In the genomic region with DNA sequence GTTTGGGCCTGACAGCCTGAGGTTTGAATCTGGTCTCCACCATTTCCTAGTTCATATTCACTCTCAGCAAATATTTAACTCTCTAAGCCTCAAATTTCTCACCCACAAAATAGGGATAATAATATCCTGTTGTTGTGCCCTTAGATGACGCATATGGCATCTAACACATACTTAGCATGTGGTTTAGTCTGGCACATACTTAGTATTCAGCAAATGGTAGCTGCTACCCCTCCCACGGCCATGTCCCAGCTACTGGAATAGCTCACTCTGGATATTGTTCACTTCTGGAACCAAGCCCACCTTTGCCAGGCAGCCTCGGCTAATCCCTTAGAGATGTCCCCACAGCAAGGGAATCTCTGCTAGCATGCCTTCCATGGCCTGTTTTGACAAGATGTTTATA, we compare ENCODE assay signal across 19 cellular contexts. TPM values are rescaled to one million over a fixed set of nuclear protein-coding genes. Genes with fewer than 3 reads are reported as not detected.
DNase-seq lines count a peak whose midpoint lies in the region; ATAC-seq and TF ChIP-seq lines count a peak whose summit lies in the region.
"Had no signal": no experiment of that assay in that cellular context is flagged by ENCODE, and none has a peak within 500 bp of the region (broad histone marks: within the 10 kb centered on the region; RNA-seq: fewer than 3 reads in every experiment).

No MANE protein-coding gene starts in this region.

- no peak overlapping the region for H3K4me3 ChIP-seq in psoas muscle
- H3K4me3 ChIP-seq: tibial nerve had no signal

- H3K9me3 Mint-ChIP-seq in stimulated activated naive B cell treated with anti-CD40 and anti-IgM and Interleukin-4, amounts not matched to agents 10 μg/mL and 1 μg/mL and 100 μg/mL, for 72 hours, result peaks cover 0 to 2% of the 10 kb centered on the region in 2 donors
- H3K9me3 Mint-ChIP-seq: activated T-cell treated with anti-CD3 and anti-CD28 coated beads, Interleukin-2, amount 50 U/mL, for 4 hours had no signal

- no peaks in the 10 kb centered on the region for H3K4me1 ChIP-seq in psoas muscle
- H3K4me1 ChIP-seq: parathyroid adenoma had no signal

- peak; percentile 17 for DNase-seq in DMS 273 treated with DMSO at 0.1 percent for 48 hours (lab: John Stamatoyannopoulos, UW)
- peak; percentile 19 to 74 for DNase-seq in NCI-H446 (lab: John Stamatoyannopoulos, UW)
- DNase-seq in fibroblast of peridontal ligament (ENCODE audit: extremely low read depth), result peak; percentile 8
- DNase-seq in psoas muscle, result no peak
- no peak for DNase-seq in stimulated activated naive B cell treated with anti-CD40 and anti-IgM and Interleukin-4, amounts not matched to agents 10 μg/mL and 1 μg/mL and 100 μg/mL, for 72 hours
- no peak for DNase-seq in cerebellum (ENCODE audit: low spot score)
- DNase-seq: activated CD4-positive, alpha-beta T cell treated with anti-CD3 and anti-CD28 coated beads, Interleukin-2, amount 50 U/mL, for 4 hours; activated T-cell treated with anti-CD3 and anti-CD28 coated beads, Interleukin-2, amount 50 U/mL, for 4 hours; DMS79; H7; Karpas-422; left cardiac atrium; NCI-H1417 treated with DMSO at 0.1 percent for 48 hours; NCI-H510A had no signal

- no peak overlapping the region for H3K27ac ChIP-seq in psoas muscle
- H3K27ac ChIP-seq: C4-2B, parathyroid adenoma had no signal

- TF ChIP-seq CTCF in psoas muscle (IDR thresholded peaks at IDR 0.05), result no peak

- H3K27me3 ChIP-seq in psoas muscle (ENCODE audit: insufficient read depth in 3 of 3, low read length in 2 of 3), result peaks cover 0 to 2% (median 0%) of the 10 kb centered on the region in 3 donors
- H3K27me3 ChIP-seq: tibial nerve had no signal

- intact Hi-C loops in psoas muscle (cut with DNase I), result no loop called here

- H3K4me3 Mint-ChIP-seq in stimulated activated naive B cell treated with anti-CD40 and anti-IgM and Interleukin-4, amounts not matched to agents 10 μg/mL and 1 μg/mL and 100 μg/mL, for 72 hours, result no peak overlapping the region
- H3K4me3 Mint-ChIP-seq: activated naive CD8-positive, alpha-beta T cell; activated T-cell treated with anti-CD3 and anti-CD28 coated beads, Interleukin-2, amount 50 U/mL, for 4 hours had no signal

- WGBS in psoas muscle, 3 donors, result 27 to 46% (median 37%) methylated on average over 3 of the region's 3 CpGs

- no peaks in the 10 kb centered on the region for H3K9me3 ChIP-seq in psoas muscle
- H3K9me3 ChIP-seq: tibial nerve had no signal

- no peaks in the 10 kb centered on the region for H3K27me3 Mint-ChIP-seq in stimulated activated naive B cell treated with anti-CD40 and anti-IgM and Interleukin-4, amounts not matched to agents 10 μg/mL and 1 μg/mL and 100 μg/mL, for 72 hours
- H3K27me3 Mint-ChIP-seq: activated naive CD8-positive, alpha-beta T cell had no signal

- H3K36me3 Mint-ChIP-seq in stimulated activated naive B cell treated with anti-CD40 and anti-IgM and Interleukin-4, amounts not matched to agents 10 μg/mL and 1 μg/mL and 100 μg/mL, for 72 hours, result peaks cover 3 to 21% of the 10 kb centered on the region in 2 donors

- H3K4me1 Mint-ChIP-seq in stimulated activated naive B cell treated with anti-CD40 and anti-IgM and Interleukin-4, amounts not matched to agents 10 μg/mL and 1 μg/mL and 100 μg/mL, for 72 hours, result peaks cover 3 to 7% of the 10 kb centered on the region in 2 donors

- no peaks in the 10 kb centered on the region for H3K36me3 ChIP-seq in psoas muscle (ENCODE audit: insufficient read depth in 1 of 2, low read depth in 1 of 2)
- H3K36me3 ChIP-seq: tibial nerve had no signal

- ATAC-seq in psoas muscle (peak in 3 of 4 donors; percentile 66 to 96 (median 80)), GM21619 (IDR thresholded peaks at IDR 0.05; ENCODE audit: unreplicated experiment) (no peak)
- ATAC-seq in stimulated activated naive B cell treated with anti-CD40 and anti-IgM and Interleukin-4, amounts not matched to agents 10 μg/mL and 1 μg/mL and 100 μg/mL, for 72 hours (replicated peaks), result no peak
- ATAC-seq: activated T-cell treated with anti-CD3 and anti-CD28 coated beads, Interleukin-2, amount 50 U/mL, for 4 hours had no signal

- H3K27ac Mint-ChIP-seq in stimulated activated naive B cell treated with anti-CD40 and anti-IgM and Interleukin-4, amounts not matched to agents 10 μg/mL and 1 μg/mL and 100 μg/mL, for 72 hours, result no peak overlapping the region
- H3K27ac Mint-ChIP-seq: activated naive CD8-positive, alpha-beta T cell had no signal

RNA-seq across cellular contexts. Expression of a gene that starts 53.3 kb away (rescaled TPM):
- 1 to 10 TPM; 2.8 to 9.8 (median 4.5) TPM for total RNA-seq in psoas muscle
- 1 to 10 TPM in 1 of 3 donors, under 1 TPM in 2; 0.55 to 2.1 (median 0.99) TPM for polyA plus RNA-seq in psoas muscle
- total RNA-seq in cerebellum, result 124 TPM

Comparison
In these comparisons a context has a peak if more than half of its experiments do, and no peak if none do; other contexts are left out.
1. DNase-seq: peak in DMS 273 treated with DMSO at 0.1 percent for 48 hours (single experiment), NCI-H446 (2 of 2) and fibroblast of peridontal ligament (single experiment); none in psoas muscle (0 of 2), stimulated activated naive B cell treated with anti-CD40 and anti-IgM and Interleukin-4, amounts not matched to agents 10 μg/mL and 1 μg/mL and 100 μg/mL, for 72 hours (single experiment) and cerebellum (single experiment).
2. ATAC-seq: peak in psoas muscle (3 of 4); none in stimulated activated naive B cell treated with anti-CD40 and anti-IgM and Interleukin-4, amounts not matched to agents 10 μg/mL and 1 μg/mL and 100 μg/mL, for 72 hours (0 of 2) and GM21619 (single experiment).
3. RNA of a gene that starts 53.3 kb away (total RNA-seq): 124 TPM in cerebellum (single experiment); 2.8 to 9.8 TPM in psoas muscle; every median in the first group is over 10 times any median in the second.